Comparison of ENCODE assay signal across 33 cellular contexts in the genomic region with DNA sequence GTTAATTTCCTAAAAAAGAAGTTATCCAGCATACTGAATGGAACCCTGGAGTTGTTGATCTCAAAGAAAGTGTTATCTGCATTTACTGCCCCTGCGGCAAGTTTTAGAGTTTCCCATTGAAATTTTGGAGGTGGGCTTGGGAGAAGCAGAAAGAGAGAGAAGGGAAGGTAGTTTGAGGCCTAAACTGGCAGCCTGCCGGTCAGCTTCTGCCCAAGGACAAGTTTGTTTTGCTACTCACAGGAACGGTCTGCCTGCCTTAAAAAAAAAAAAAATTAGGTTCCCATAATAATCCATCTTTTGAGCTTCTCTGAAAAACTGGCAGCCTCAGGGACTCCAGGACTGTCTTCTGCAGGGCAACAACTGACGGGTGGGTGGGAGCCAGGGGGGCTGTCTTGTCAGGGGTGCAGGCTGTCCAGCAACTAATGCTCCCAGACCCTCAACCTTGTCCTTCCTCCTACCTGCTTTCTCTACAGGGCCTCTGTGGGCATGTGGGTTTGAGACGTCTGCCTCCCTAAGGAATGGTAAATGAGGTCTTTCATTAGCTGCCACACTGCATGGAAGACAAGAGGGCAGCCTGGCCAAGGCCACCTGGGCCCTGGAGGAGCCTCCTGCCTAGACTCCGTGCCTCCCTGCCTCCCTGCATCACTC.
"Had no signal": no experiment of that assay in that cellular context is flagged by ENCODE, and none has a peak within 500 bp of the region (broad histone marks: within the 10 kb centered on the region; RNA-seq: fewer than 3 reads in every experiment).

No MANE protein-coding gene starts in this region.

- H3K27ac Mint-ChIP-seq: activated CD4-positive, alpha-beta T cell treated with anti-CD3 and anti-CD28 coated beads, Interleukin-2, amount 10 ng/mL, durations not matched to agents 24 days and 14 days; activated CD8-positive, alpha-beta T cell treated with anti-CD3 and anti-CD28 coated beads for 36 hours; activated naive CD8-positive, alpha-beta T cell treated with anti-CD3 and anti-CD28 coated beads for 36 hours; activated T-cell treated with anti-CD3 and anti-CD28 coated beads, Interleukin-2, amount 50 U/mL, for 72 hours; activated T-helper 17 cell treated with anti-CD3 and anti-CD28 coated beads, Interleukin-2, amount 50 U/mL, for 72 hours had no signal

- H3K4me3 Mint-ChIP-seq: activated CD4-positive, alpha-beta T cell treated with anti-CD3 and anti-CD28 coated beads, Interleukin-2, amount 10 ng/mL, durations not matched to agents 24 days and 14 days; activated CD8-positive, alpha-beta T cell treated with anti-CD3 and anti-CD28 coated beads for 36 hours; activated naive CD8-positive, alpha-beta T cell treated with anti-CD3 and anti-CD28 coated beads for 36 hours; activated T-cell treated with anti-CD3 and anti-CD28 coated beads, Interleukin-2, amount 50 U/mL, for 72 hours; activated T-helper 17 cell treated with anti-CD3 and anti-CD28 coated beads, Interleukin-2, amount 50 U/mL, for 72 hours had no signal

- H3K9me3 Mint-ChIP-seq: activated CD4-positive, alpha-beta T cell treated with anti-CD3 and anti-CD28 coated beads, Interleukin-2, amount 10 ng/mL, durations not matched to agents 24 days and 14 days; activated CD8-positive, alpha-beta T cell treated with anti-CD3 and anti-CD28 coated beads for 36 hours; activated naive CD8-positive, alpha-beta T cell treated with anti-CD3 and anti-CD28 coated beads for 36 hours; activated T-cell treated with anti-CD3 and anti-CD28 coated beads, Interleukin-2, amount 50 U/mL, for 72 hours; activated T-helper 17 cell treated with anti-CD3 and anti-CD28 coated beads, Interleukin-2, amount 50 U/mL, for 72 hours had no signal

- DNase-seq: activated CD4-positive, alpha-beta T cell treated with anti-CD3 and anti-CD28 coated beads, Interleukin-2, amount 10 ng/mL, durations not matched to agents 24 days and 14 days; activated CD4-positive, alpha-beta T cell treated with anti-CD3 and anti-CD28 coated beads, Interleukin-2, amount 50 U/mL, for 4 hours; activated CD8-positive, alpha-beta T cell treated with anti-CD3 and anti-CD28 coated beads for 36 hours; activated effector memory CD4-positive, alpha-beta T cell treated with anti-CD3 and anti-CD28 coated beads, Interleukin-2, amount 50 U/mL, for 16 hours; activated naive CD4-positive, alpha-beta T cell; activated naive CD4-positive, alpha-beta T cell treated with anti-CD3 and anti-CD28 coated beads, Interleukin-2, amount 50 U/mL, for 16 hours; activated naive CD8-positive, alpha-beta T cell treated with anti-CD3 and anti-CD28 coated beads for 36 hours; activated T-cell treated with anti-CD3 and anti-CD28 coated beads, Interleukin-2, amount 50 U/mL, for 1 hour; activated T-cell treated with anti-CD3 and anti-CD28 coated beads, Interleukin-2, amount 50 U/mL, for 72 hours; amniotic stem cell; aorta; brain microvascular endothelial cell; central memory CD4-positive, alpha-beta T cell; Kasumi-1; KBM-7; MG63; NCI-H1048; NCI-H1105 treated with DMSO at 0.1 percent for 48 hours; NCI-H1436; NCI-H1694; NCI-H1930; NCI-H2081 treated with DMSO at 0.1 percent for 48 hours; NCI-H226; NCI-H446 treated with DMSO at 0.1 percent for 48 hours; NCI-H69; PC-3; Peyer's patch; SHP77; SW 1271; T-helper 1 cell; T1000 had no signal

- H3K4me3 ChIP-seq: MG63, Peyer's patch had no signal

- H3K36me3 ChIP-seq: brain microvascular endothelial cell, MG63, Peyer's patch had no signal

- H3K27me3 ChIP-seq: brain microvascular endothelial cell, Peyer's patch had no signal

- H3K36me3 Mint-ChIP-seq: activated naive CD8-positive, alpha-beta T cell treated with anti-CD3 and anti-CD28 coated beads for 36 hours had no signal

- ATAC-seq: activated CD8-positive, alpha-beta T cell treated with anti-CD3 and anti-CD28 coated beads for 36 hours; activated T-cell treated with anti-CD3 and anti-CD28 coated beads, Interleukin-2, amount 50 U/mL, for 72 hours; activated T-helper 17 cell treated with anti-CD3 and anti-CD28 coated beads, Interleukin-2, amount 50 U/mL, for 72 hours; PC-3 had no signal

- H3K4me1 Mint-ChIP-seq: activated CD4-positive, alpha-beta T cell treated with anti-CD3 and anti-CD28 coated beads, Interleukin-2, amount 10 ng/mL, durations not matched to agents 24 days and 14 days; activated naive CD8-positive, alpha-beta T cell treated with anti-CD3 and anti-CD28 coated beads for 36 hours; activated T-helper 17 cell treated with anti-CD3 and anti-CD28 coated beads, Interleukin-2, amount 50 U/mL, for 72 hours had no signal

- H3K27ac ChIP-seq: brain microvascular endothelial cell, Peyer's patch had no signal

- H3K4me1 ChIP-seq: Peyer's patch had no signal

- FAIRE-seq: TTC549 had no signal

- H3K9me3 ChIP-seq: Peyer's patch had no signal
